In genomic region chr5:12952409-12952808, GRCh38 we compare ENCODE assay signal across 30 cellular contexts.
"Had no signal": no experiment of that assay in that cellular context is flagged by ENCODE, and none has a peak within 500 bp of the region (broad histone marks: within the 10 kb centered on the region; RNA-seq: fewer than 3 reads in every experiment).

No MANE protein-coding gene starts in this region.

- H3K27ac ChIP-seq: adrenal gland, ascending aorta, body of pancreas, brain microvascular endothelial cell, breast epithelium, cardiac muscle cell had no signal

- DNase-seq: activated effector memory CD4-positive, alpha-beta T cell treated with anti-CD3 and anti-CD28 coated beads, Interleukin-2, amount 50 U/mL, for 16 hours; activated effector memory CD4-positive, alpha-beta T cell treated with Interleukin-2 at 50 U/mL for 16 hours; activated gamma-delta T cell; activated gamma-delta T cell treated with Interleukin-2 at 50 U/mL for 16 hours; activated naive CD4-positive, alpha-beta T cell; activated naive CD4-positive, alpha-beta T cell treated with anti-CD3 and anti-CD28 coated beads for 36 hours; activated naive CD4-positive, alpha-beta T cell treated with anti-CD3 and anti-CD28 coated beads, Interleukin-2, amount 10 ng/mL, durations not matched to agents 7 days and 5 days; activated naive CD4-positive, alpha-beta T cell treated with anti-CD3 and anti-CD28 coated beads, Interleukin-2, amount 50 U/mL, for 16 hours; activated naive CD4-positive, alpha-beta T cell treated with Interleukin-2 at 50 U/mL for 16 hours; activated naive CD8-positive, alpha-beta T cell treated with anti-CD3 and anti-CD28 coated beads for 36 hours; activated naive CD8-positive, alpha-beta T cell treated with anti-CD3 and anti-CD28 coated beads, Interleukin-2, amount 10 ng/mL, durations not matched to agents 7 days and 5 days; activated naive CD8-positive, alpha-beta T cell treated with anti-CD3 and anti-CD28 coated beads, Interleukin-2, amount 50 U/mL, for 24 hours; activated T-cell treated with anti-CD3 and anti-CD28 coated beads, Interleukin-2, amount 50 U/mL, for 4 hours; activated T-cell treated with anti-CD3 and anti-CD28 coated beads, Interleukin-2, amount 50 U/mL, for 48 hours; activated T-cell treated with anti-CD3 and anti-CD28 coated beads, Interleukin-2, amount 50 U/mL, for 72 hours; adrenal gland; amniotic stem cell; amygdala; anterior cingulate cortex; aorta; body of pancreas; brain microvascular endothelial cell; caudate nucleus; central memory CD4-positive, alpha-beta T cell; cerebellar nuclear complex had no signal

- H3K4me1 ChIP-seq: adrenal gland, ascending aorta, body of pancreas, breast epithelium had no signal

- H3K9me3 ChIP-seq: adrenal gland, ascending aorta, body of pancreas, breast epithelium had no signal

- H3K4me3 ChIP-seq: adrenal gland, ascending aorta, body of pancreas, breast epithelium, cardiac muscle cell had no signal

- ATAC-seq: activated naive CD4-positive, alpha-beta T cell treated with anti-CD3 and anti-CD28 coated beads, Interleukin-2, amount 50 U/mL, for 72 hours; activated naive CD8-positive, alpha-beta T cell treated with anti-CD3 and anti-CD28 coated beads, Interleukin-2, amount 50 U/mL, for 24 hours; activated T-cell treated with anti-CD3 and anti-CD28 coated beads, Interleukin-2, amount 50 U/mL, for 4 hours; activated T-cell treated with anti-CD3 and anti-CD28 coated beads, Interleukin-2, amount 50 U/mL, for 72 hours; activated T-helper 17 cell treated with anti-CD3 and anti-CD28 coated beads, Interleukin-2, amount 50 U/mL, for 72 hours; body of pancreas had no signal

- H3K36me3 ChIP-seq: adrenal gland, ascending aorta, brain microvascular endothelial cell, breast epithelium, cardiac muscle cell had no signal

- H3K27me3 ChIP-seq: adrenal gland, ascending aorta, body of pancreas, brain microvascular endothelial cell, breast epithelium, cardiac muscle cell had no signal
